9 cellular contexts compared by ENCODE assay signal in genomic region chr14:61620130-61620946, GRCh38.
DNase-seq lines count a peak whose midpoint lies in the region; ATAC-seq, FAIRE-seq and TF ChIP-seq lines count a peak whose summit lies in the region.
"Had no signal": no experiment of that assay in that cellular context is flagged by ENCODE, and none has a peak within 500 bp of the region (broad histone marks: within the 10 kb centered on the region; RNA-seq: fewer than 3 reads in every experiment).

No MANE protein-coding gene starts in this region.

- H3K4me3 Mint-ChIP-seq in endodermal cell = no peak overlapping the region
- H3K4me3 Mint-ChIP-seq: activated B cell treated with CpG ODN at 0.5 μM for 24 hours had no signal

- 81 to 90% methylated on average over 3 to 6 of the region's 6 CpGs for WGBS in endodermal cell (ENCODE audit: insufficient coverage in 1 of 2, insufficient read length in 1 of 2), 2 experiments

- DNase-seq in activated T-cell treated with anti-CD3 and anti-CD28 coated beads for 24 hours (ENCODE audit: low read depth) = peak; percentile 50
- DNase-seq in activated T-cell treated with anti-CD3 and anti-CD28 coated beads, Interleukin-2, amount 50 U/mL, for 1 hour = no peak
- peak; percentile 71 for DNase-seq in dermis blood vessel endothelial cell
- peak; percentile 7 for DNase-seq in stimulated activated CD8-positive, alpha-beta memory T cell treated with anti-CD3 and anti-CD28 coated beads, Interleukin-7, amount 100 ng/mL, for 24 hours (ENCODE audit: low read depth)
- DNase-seq in NCI-H1417 (lab: John Stamatoyannopoulos, UW) = no peak
- no peak for DNase-seq in endodermal cell
- DNase-seq in frontal cortex (ENCODE audit: low spot score in 2 of 2) = no peak
- DNase-seq: activated B cell treated with CpG ODN at 0.5 μM for 24 hours had no signal

- no peaks in the 10 kb centered on the region for H3K4me1 ChIP-seq in endodermal cell (ENCODE audit: control insufficient read depth, insufficient read depth, low read length)

- H3K9me3 ChIP-seq in endodermal cell (ENCODE audit: control insufficient read depth, low read length) = no peaks in the 10 kb centered on the region

- H3K27ac Mint-ChIP-seq in endodermal cell = no peak overlapping the region
- H3K27ac Mint-ChIP-seq: activated B cell treated with CpG ODN at 0.5 μM for 24 hours had no signal

- peaks cover 13% of the 10 kb centered on the region for H3K4me1 Mint-ChIP-seq in endodermal cell

- no peak overlapping the region for H3K4me3 ChIP-seq in endodermal cell (ENCODE audit: low read length)

- peak; percentile 84 for ATAC-seq in HG03469 (IDR thresholded peaks at IDR 0.05; ENCODE audit: unreplicated experiment)

- H3K36me3 Mint-ChIP-seq in endodermal cell (ENCODE audit: low read depth) = no peaks in the 10 kb centered on the region

- no peaks in the 10 kb centered on the region for H3K9me3 Mint-ChIP-seq in endodermal cell
- H3K9me3 Mint-ChIP-seq: activated B cell treated with CpG ODN at 0.5 μM for 24 hours had no signal

- FAIRE-seq in frontal cortex (lab: Jason Lieb, UNC) = no peak

- no peak overlapping the region for H3K9ac ChIP-seq in endodermal cell (ENCODE audit: extremely low read depth, low read length, poor library complexity, severe bottlenecking)

- no peaks in the 10 kb centered on the region for H3K36me3 ChIP-seq in endodermal cell (ENCODE audit: control insufficient read depth, insufficient read depth, low read length)

- no peaks in the 10 kb centered on the region for H3K27me3 ChIP-seq in endodermal cell (ENCODE audit: control insufficient read depth, insufficient read depth, low read length, poor library complexity, severe bottlenecking)

- no peak for TF ChIP-seq CTCF in endodermal cell (conservative IDR thresholded peaks at IDR 0.05)

- H3K27me3 Mint-ChIP-seq in endodermal cell (ENCODE audit: insufficient read depth) = no peaks in the 10 kb centered on the region
- H3K27me3 Mint-ChIP-seq: activated B cell treated with CpG ODN at 0.5 μM for 24 hours had no signal

- H3K27ac ChIP-seq in endodermal cell (ENCODE audit: low read depth, low read length) = no peak overlapping the region

Comparison
In these comparisons a context has a peak if more than half of its experiments do, and no peak if none do; other contexts are left out.
1. DNase-seq: peak in activated T-cell treated with anti-CD3 and anti-CD28 coated beads for 24 hours (single experiment), dermis blood vessel endothelial cell (single experiment) and stimulated activated CD8-positive, alpha-beta memory T cell treated with anti-CD3 and anti-CD28 coated beads, Interleukin-7, amount 100 ng/mL, for 24 hours (single experiment); none in activated T-cell treated with anti-CD3 and anti-CD28 coated beads, Interleukin-2, amount 50 U/mL, for 1 hour (single experiment), NCI-H1417 (0 of 3), endodermal cell (single experiment) and frontal cortex (0 of 2).